In the genomic region with DNA sequence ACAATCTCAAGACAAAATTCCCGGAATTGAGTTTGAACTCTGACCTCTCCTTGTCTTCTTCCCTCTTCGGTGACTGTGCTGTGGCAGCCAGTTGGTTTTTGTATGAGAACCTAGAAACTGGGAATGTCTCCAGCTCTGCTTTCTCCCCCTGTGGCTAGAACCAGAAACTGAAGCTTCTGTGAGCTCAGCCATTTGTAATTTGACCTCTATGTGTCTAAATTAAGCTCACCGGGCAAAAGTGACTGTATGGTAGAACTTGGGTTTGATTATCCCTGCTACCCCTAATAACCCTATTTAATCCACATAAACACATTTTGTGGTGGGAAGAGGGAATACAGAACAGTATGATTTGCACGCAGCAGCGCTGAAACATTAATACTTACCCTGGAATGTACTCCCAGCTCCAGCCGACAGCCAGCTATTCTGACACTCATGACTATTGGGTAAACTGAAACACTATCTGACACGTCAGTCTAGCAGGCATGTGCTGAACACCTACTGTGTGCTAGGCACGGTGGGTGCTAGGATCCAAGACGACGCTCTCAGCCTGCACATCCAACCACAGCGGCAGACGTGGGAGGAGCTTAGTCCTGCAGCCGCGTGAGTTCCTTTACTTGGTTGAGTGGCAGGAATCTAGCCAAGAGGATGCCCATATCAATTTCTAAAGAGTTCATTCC, we compare ENCODE assay signal across 12 cellular contexts.
A peak's percentile ranks its signal among the peaks of the same experiment; 100 is the strongest.
DNase-seq lines count a peak whose midpoint lies in the region; ATAC-seq and TF ChIP-seq lines count a peak whose summit lies in the region.
"Had no signal": no experiment of that assay in that cellular context is flagged by ENCODE, and none has a peak within 500 bp of the region (broad histone marks: within the 10 kb centered on the region; RNA-seq: fewer than 3 reads in every experiment).

No MANE protein-coding gene starts in this region.

- BruUV-seq in OCI-LY7 (replicated peaks; lab: Mats Ljungman, UMichigan) = no TSS peak

- H3K4me1 ChIP-seq in testis (peaks cover 3% of the 10 kb centered on the region), OCI-LY7 (ENCODE audit: insufficient read depth, low read length, poor library complexity, severe bottlenecking) (no peaks in the 10 kb centered on the region)

- no peak for TF ChIP-seq POLR2A in testis (IDR thresholded peaks at IDR 0.05)

- TF ChIP-seq CTCF in testis (IDR thresholded peaks at IDR 0.05) = no peak
- no peak for TF ChIP-seq CTCF in OCI-LY7 (conservative IDR thresholded peaks at IDR 0.05; ENCODE audit: low read length)
- TF ChIP-seq CTCF in GM10248 (IDR thresholded peaks at IDR 0.05; ENCODE audit: control extremely low read depth, extremely low read depth, low read depth, missing control alignments) = no peak

- no peaks in the 10 kb centered on the region for H4K20me1 ChIP-seq in OCI-LY7 (ENCODE audit: insufficient read depth, low read length)

- peak overlapping the region; percentile 86 for H3K27ac ChIP-seq in caudate nucleus (ENCODE audit: low read depth, low read length)
- no peak overlapping the region for H3K27ac ChIP-seq in testis
- no peak overlapping the region for H3K27ac ChIP-seq in OCI-LY7 (ENCODE audit: low read depth, low read length, poor library complexity, severe bottlenecking)

- H3K9me2 ChIP-seq in OCI-LY7 (ENCODE audit: insufficient read depth, low read length) = no peaks in the 10 kb centered on the region

- no peaks in the 10 kb centered on the region for H3K9me3 ChIP-seq in testis
- H3K9me3 ChIP-seq in OCI-LY7 (ENCODE audit: low read length) = no peaks in the 10 kb centered on the region

- DNase-seq in NCI-H1417 (lab: John Stamatoyannopoulos, UW) (peak in 2 of 3 experiments; percentile 19 to 30), NCI-H1417 treated with DMSO at 0.1 percent for 48 hours (lab: John Stamatoyannopoulos, UW) (no peak), caudate nucleus (lab: John Stamatoyannopoulos, UW) (peak in 21 of 61 donors; percentile 9 to 50 (median 20)), left lobe of liver (ENCODE audit: low spot score) (no peak), testis (peak; percentile 26), OCI-LY7 (ENCODE audit: low spot score) (no peak), GM10248 (ENCODE audit: extremely low spot score) (no peak)
- DNase-seq: activated T-cell treated with anti-CD3 and anti-CD28 coated beads for 4 hours; effector CD4-positive, alpha-beta T cell; NCI-H2107; T-helper 1 cell had no signal

- POLR2A ChIA-PET in OCI-LY7 (lab: Charles Lee) = interaction anchor here (0.5 to 0.9 kb wide), 2 partner anchors 12 to 65 kb away, joined by 3 to 5 read pairs; no protein-coding TSS in a partner anchor
- POLR2A ChIA-PET in GM10248 (lab: Yijun Ruan, JAX) = no interaction called here

- CTCF ChIA-PET in OCI-LY7 (lab: Charles Lee; ENCODE audit: unreplicated experiment) = interaction anchor here (0.5 kb wide), 1 partner anchor 166 kb away, joined by 3 read pairs; no protein-coding TSS in a partner anchor
- CTCF ChIA-PET in GM10248 (lab: Yijun Ruan, JAX) = interaction anchor here (0.9 to 1.6 kb wide), 5 partner anchors 9 to 35 kb away, joined by 3 to 6 read pairs (median 4); no protein-coding TSS in a partner anchor

- H3K79me2 ChIP-seq in OCI-LY7 (ENCODE audit: insufficient read depth, low read depth, low read length) = no peaks in the 10 kb centered on the region

- H3K4me2 ChIP-seq in OCI-LY7 (ENCODE audit: low read length) = no peak overlapping the region

- ATAC-seq in left lobe of liver (peak; percentile 55), HG02938 (IDR thresholded peaks at IDR 0.05; ENCODE audit: unreplicated experiment) (no peak)

- 41 to 55% methylated on average over 14 of the region's 14 CpGs for WGBS in testis, 2 donors

- no peak overlapping the region for H2AFZ ChIP-seq in OCI-LY7 (ENCODE audit: low read length)

- intact Hi-C loops in testis (cut with DNase I; ENCODE audit: low total_unique reads) = no loop called here
- intact Hi-C loops in OCI-LY7 (cut with micrococcal nuclease; ENCODE audit: unreplicated experiment) = no loop called here

- H3K4me3 ChIP-seq in testis (no peak overlapping the region), OCI-LY7 (ENCODE audit: low read depth, low read length, poor library complexity, severe bottlenecking) (no peak overlapping the region)

- no peaks in the 10 kb centered on the region for H3K36me3 ChIP-seq in testis (ENCODE audit: low read depth, missing control alignments)
- H3K36me3 ChIP-seq in OCI-LY7 (ENCODE audit: insufficient read depth, low read length) = no peaks in the 10 kb centered on the region

- no peaks in the 10 kb centered on the region for H3K27me3 ChIP-seq in testis

Comparison
In these comparisons a context has a peak if more than half of its experiments do, and no peak if none do; other contexts are left out.
1. DNase-seq: peak in NCI-H1417 (2 of 3) and testis (single experiment); none in NCI-H1417 treated with DMSO at 0.1 percent for 48 hours (single experiment), left lobe of liver (single experiment), OCI-LY7 (single experiment) and GM10248 (single experiment).